8 cellular contexts compared by ENCODE assay signal in genomic region chr11:118608268-118609214, GRCh38. TPM values are rescaled to one million over a fixed set of nuclear protein-coding genes. Genes with fewer than 3 reads are reported as not detected.
DNase-seq lines count a peak whose midpoint lies in the region; ATAC-seq and TF ChIP-seq lines count a peak whose summit lies in the region.

No MANE protein-coding gene starts in this region.

- H3K36me3 Mint-ChIP-seq in activated T-helper 2 cell treated with anti-CD3 and anti-CD28 coated beads, Interferon-gamma antibody, Interleukin-2, Interleukin-4, amounts not matched to agents 10 μg/mL and 5 μg/mL and 100 μg/mL, durations not matched to agents 14 hours and 24 hours and 36 hours (ENCODE audit: low read depth): no peaks in the 10 kb centered on the region
- H3K36me3 Mint-ChIP-seq in nephron (ENCODE audit: low read depth): no peaks in the 10 kb centered on the region
- H3K36me3 Mint-ChIP-seq in stimulated activated naive CD8-positive, alpha-beta T cell treated with anti-CD3 and anti-CD28 coated beads, Interleukin-15, Interleukin-2, amounts not matched to agents 100 ng/mL and 50 ng/mL, for 24 hours (ENCODE audit: low read depth): peaks cover 5% of the 10 kb centered on the region

- H3K27ac Mint-ChIP-seq in activated T-helper 2 cell treated with anti-CD3 and anti-CD28 coated beads, Interferon-gamma antibody, Interleukin-2, Interleukin-4, amounts not matched to agents 10 μg/mL and 5 μg/mL and 100 μg/mL, durations not matched to agents 14 hours and 24 hours and 36 hours: peak overlapping the region; percentile 10
- H3K27ac Mint-ChIP-seq in nephron: peak overlapping the region; percentile 83 to 94 (median 92)
- peak overlapping the region; percentile 75 for H3K27ac Mint-ChIP-seq in stimulated activated naive CD8-positive, alpha-beta T cell treated with anti-CD3 and anti-CD28 coated beads, Interleukin-15, Interleukin-2, amounts not matched to agents 100 ng/mL and 50 ng/mL, for 24 hours

- H3K9me3 Mint-ChIP-seq in activated T-helper 2 cell treated with anti-CD3 and anti-CD28 coated beads, Interferon-gamma antibody, Interleukin-2, Interleukin-4, amounts not matched to agents 10 μg/mL and 5 μg/mL and 100 μg/mL, durations not matched to agents 14 hours and 24 hours and 36 hours: no peaks in the 10 kb centered on the region
- H3K9me3 Mint-ChIP-seq in nephron: no peaks in the 10 kb centered on the region
- no peaks in the 10 kb centered on the region for H3K9me3 Mint-ChIP-seq in stimulated activated naive CD8-positive, alpha-beta T cell treated with anti-CD3 and anti-CD28 coated beads, Interleukin-15, Interleukin-2, amounts not matched to agents 100 ng/mL and 50 ng/mL, for 24 hours

- peak overlapping the region; percentile 69 for H3K4me3 Mint-ChIP-seq in activated T-helper 2 cell treated with anti-CD3 and anti-CD28 coated beads, Interferon-gamma antibody, Interleukin-2, Interleukin-4, amounts not matched to agents 10 μg/mL and 5 μg/mL and 100 μg/mL, durations not matched to agents 14 hours and 24 hours and 36 hours (ENCODE audit: low read depth)
- H3K4me3 Mint-ChIP-seq in nephron: peak overlapping the region; percentile 84 to 91 (median 88)
- peak overlapping the region; percentile 73 for H3K4me3 Mint-ChIP-seq in stimulated activated naive CD8-positive, alpha-beta T cell treated with anti-CD3 and anti-CD28 coated beads, Interleukin-15, Interleukin-2, amounts not matched to agents 100 ng/mL and 50 ng/mL, for 24 hours

- DNase-seq in GF-D8 (lab: John Stamatoyannopoulos, UW) (peak; percentile 54), fibroblast of the aortic adventitia (ENCODE audit: low read depth) (peak; percentile 89)
- DNase-seq in activated T-helper 2 cell treated with anti-CD3 and anti-CD28 coated beads, Interferon-gamma antibody, Interleukin-2, Interleukin-4, amounts not matched to agents 10 μg/mL and 5 μg/mL and 100 μg/mL, durations not matched to agents 14 hours and 24 hours and 36 hours (ENCODE audit: low spot score): peak; percentile 46

- no peak for TF ChIP-seq CTCF in fibroblast of the aortic adventitia (IDR thresholded peaks at IDR 0.05; ENCODE audit: insufficient read depth, low read length)
- no peak for TF ChIP-seq CTCF in nephron (IDR thresholded peaks at IDR 0.05; ENCODE audit: unreplicated experiment in 3 of 3)

- peaks cover 18% of the 10 kb centered on the region for H3K4me1 Mint-ChIP-seq in activated T-helper 2 cell treated with anti-CD3 and anti-CD28 coated beads, Interferon-gamma antibody, Interleukin-2, Interleukin-4, amounts not matched to agents 10 μg/mL and 5 μg/mL and 100 μg/mL, durations not matched to agents 14 hours and 24 hours and 36 hours (ENCODE audit: low read depth)
- peaks cover 65% of the 10 kb centered on the region for H3K4me1 Mint-ChIP-seq in nephron
- peaks cover 22% of the 10 kb centered on the region for H3K4me1 Mint-ChIP-seq in stimulated activated naive CD8-positive, alpha-beta T cell treated with anti-CD3 and anti-CD28 coated beads, Interleukin-15, Interleukin-2, amounts not matched to agents 100 ng/mL and 50 ng/mL, for 24 hours (ENCODE audit: low read depth)

- peak overlapping the region; percentile 80 for H3K4me3 ChIP-seq in fibroblast of the aortic adventitia (ENCODE audit: low read depth, low read length)

- peaks cover 30% of the 10 kb centered on the region for H3K27me3 Mint-ChIP-seq in activated T-helper 2 cell treated with anti-CD3 and anti-CD28 coated beads, Interferon-gamma antibody, Interleukin-2, Interleukin-4, amounts not matched to agents 10 μg/mL and 5 μg/mL and 100 μg/mL, durations not matched to agents 14 hours and 24 hours and 36 hours (ENCODE audit: low read depth)
- H3K27me3 Mint-ChIP-seq in nephron (ENCODE audit: low read depth): peaks cover 28% of the 10 kb centered on the region
- H3K27me3 Mint-ChIP-seq in stimulated activated naive CD8-positive, alpha-beta T cell treated with anti-CD3 and anti-CD28 coated beads, Interleukin-15, Interleukin-2, amounts not matched to agents 100 ng/mL and 50 ng/mL, for 24 hours: peaks cover 12% of the 10 kb centered on the region

- ATAC-seq in GM19463 (IDR thresholded peaks at IDR 0.05; ENCODE audit: unreplicated experiment) (no peak), GM18511 (IDR thresholded peaks at IDR 0.05; ENCODE audit: unreplicated experiment) (no peak)

- intact Hi-C loops in activated T-helper 2 cell treated with anti-CD3 and anti-CD28 coated beads, Interferon-gamma antibody, Interleukin-2, Interleukin-4, amounts not matched to agents 10 μg/mL and 5 μg/mL and 100 μg/mL, durations not matched to agents 14 hours and 24 hours and 36 hours (cut with micrococcal nuclease): no loop called here

TF ChIP-seq in PFSK-1, 5 proteins besides CTCF, POLR2A, EP300 and RAD21:
- TF ChIP-seq FOXP2 (optimal IDR thresholded peaks at IDR 0.05; ENCODE audit: borderline replicate concordance, extremely low read depth, extremely low read length, insufficient read depth): peak; percentile 89
- no peak for TF ChIP-seq SIN3A (IDR thresholded peaks at IDR 0.05; ENCODE audit: borderline replicate concordance, insufficient read depth, low read length)

RNA-seq across cellular contexts. Expression of gene PHLDB1, which starts 1.1 kb away (rescaled TPM):
- polyA plus RNA-seq in PFSK-1 (2012; ENCODE audit: insufficient read length, low read depth): 67.9 TPM
- 2.1 and 2.2 TPM in 2 replicates for total RNA-seq in activated T-helper 2 cell treated with anti-CD3 and anti-CD28 coated beads, Interferon-gamma antibody, Interleukin-2, Interleukin-4, amounts not matched to agents 10 μg/mL and 5 μg/mL and 100 μg/mL, durations not matched to agents 14 hours and 24 hours and 36 hours
- total RNA-seq in fibroblast of the aortic adventitia (ENCODE audit: low replicate concordance): 49.1 and 93.5 TPM in 2 replicates

RNA-seq across cellular contexts. Expression of gene ARCN1, which starts 36.3 kb away (rescaled TPM):
- 92.5 TPM for polyA plus RNA-seq in PFSK-1 (2012; ENCODE audit: insufficient read length, low read depth)
- 132 and 133 TPM in 2 replicates for total RNA-seq in activated T-helper 2 cell treated with anti-CD3 and anti-CD28 coated beads, Interferon-gamma antibody, Interleukin-2, Interleukin-4, amounts not matched to agents 10 μg/mL and 5 μg/mL and 100 μg/mL, durations not matched to agents 14 hours and 24 hours and 36 hours
- total RNA-seq in fibroblast of the aortic adventitia (ENCODE audit: low replicate concordance): 72.4 and 210 TPM in 2 replicates

RNA-seq across cellular contexts. Expression of gene IFT46, which starts 42.8 kb away (rescaled TPM):
- polyA plus RNA-seq in PFSK-1 (2012; ENCODE audit: insufficient read length, low read depth): 15.1 TPM
- 14.2 and 15.4 TPM in 2 replicates for total RNA-seq in activated T-helper 2 cell treated with anti-CD3 and anti-CD28 coated beads, Interferon-gamma antibody, Interleukin-2, Interleukin-4, amounts not matched to agents 10 μg/mL and 5 μg/mL and 100 μg/mL, durations not matched to agents 14 hours and 24 hours and 36 hours
- 46.5 and 66.6 TPM in 2 replicates for total RNA-seq in fibroblast of the aortic adventitia (ENCODE audit: low replicate concordance)

Comparison
In these comparisons a context has a peak if more than half of its experiments do, and no peak if none do; other contexts are left out.
1. H3K27ac Mint-ChIP-seq: peak in every context shown above with its lines; median percentile 92 in nephron; 75 in stimulated activated naive CD8-positive, alpha-beta T cell treated with anti-CD3 and anti-CD28 coated beads, Interleukin-15, Interleukin-2, amounts not matched to agents 100 ng/mL and 50 ng/mL, for 24 hours; 10 in activated T-helper 2 cell treated with anti-CD3 and anti-CD28 coated beads, Interferon-gamma antibody, Interleukin-2, Interleukin-4, amounts not matched to agents 10 μg/mL and 5 μg/mL and 100 μg/mL, durations not matched to agents 14 hours and 24 hours and 36 hours.
2. RNA of gene PHLDB1, which starts 1.1 kb away (total RNA-seq): 49.1 to 93.5 TPM in fibroblast of the aortic adventitia; 2.1 to 2.2 TPM in activated T-helper 2 cell treated with anti-CD3 and anti-CD28 coated beads, Interferon-gamma antibody, Interleukin-2, Interleukin-4, amounts not matched to agents 10 μg/mL and 5 μg/mL and 100 μg/mL, durations not matched to agents 14 hours and 24 hours and 36 hours; every median in the first group is over 10 times any median in the second.
3. Peak in every context shown above with its lines, with median percentiles within 50 percentile points of each other: DNase-seq and H3K4me3 Mint-ChIP-seq.